Comparison of ENCODE assay signal across 24 cellular contexts in the genomic region with DNA sequence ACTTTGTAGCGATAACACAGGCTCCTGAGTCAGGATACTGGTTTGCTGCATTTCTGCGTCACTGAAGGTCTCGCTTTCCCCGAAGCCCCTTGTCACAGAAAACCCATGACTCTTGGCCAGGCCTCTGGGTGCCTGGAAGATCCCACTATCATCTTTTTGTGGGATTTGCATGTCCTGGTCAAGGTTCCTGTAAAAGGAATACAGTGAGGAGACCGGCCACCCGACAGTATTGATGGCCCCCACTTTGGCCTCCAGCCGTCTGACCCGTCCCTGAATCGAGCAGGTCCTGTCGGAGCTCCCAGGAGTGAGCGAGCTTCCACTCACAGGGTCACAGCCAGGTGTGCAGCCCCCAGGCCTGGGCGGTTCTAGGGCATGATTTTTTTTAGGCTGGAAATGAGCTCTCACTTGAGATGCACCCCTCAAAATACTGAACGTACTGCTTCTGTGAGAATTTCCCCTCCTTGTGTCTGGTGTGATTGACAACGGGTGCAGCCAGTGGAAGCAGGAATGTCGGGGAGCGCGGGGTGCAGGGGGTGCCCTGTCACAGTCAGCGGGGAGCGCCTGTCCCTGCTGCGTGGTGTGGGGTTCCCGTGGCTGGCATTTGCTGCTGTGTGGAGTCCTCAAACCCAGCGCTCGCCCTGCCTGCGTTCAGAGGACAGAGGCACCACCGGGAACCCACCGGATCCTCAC.
DNase-seq lines count a peak whose midpoint lies in the region; ATAC-seq lines count a peak whose summit lies in the region.
"Had no signal": no experiment of that assay in that cellular context is flagged by ENCODE, and none has a peak within 500 bp of the region (broad histone marks: within the 10 kb centered on the region; RNA-seq: fewer than 3 reads in every experiment).

No MANE protein-coding gene starts in this region.

- no peaks in the 10 kb centered on the region for H3K9me3 Mint-ChIP-seq in CD4-positive, CD25-positive, alpha-beta regulatory T cell
- H3K9me3 Mint-ChIP-seq in stimulated activated naive B cell treated with anti-CD40 and anti-IgM and Interleukin-4, amounts not matched to agents 10 μg/mL and 1 μg/mL and 100 μg/mL, for 72 hours = no peaks in the 10 kb centered on the region
- H3K9me3 Mint-ChIP-seq: activated T-cell treated with anti-CD3 and anti-CD28 coated beads, Interleukin-2, amount 50 U/mL, for 4 hours; dendritic cell treated with granulocyte-macrophage colony-stimulating factor and Interleukin-4, amounts not matched to agents 40 ng/mL and 50 ng/mL, for 4 days; neural crest cell had no signal

- H3K36me3 Mint-ChIP-seq in CD4-positive, CD25-positive, alpha-beta regulatory T cell = peaks cover 27% of the 10 kb centered on the region
- peaks cover 3% of the 10 kb centered on the region for H3K36me3 Mint-ChIP-seq in T-helper 17 cell (ENCODE audit: low read depth)
- peaks cover 52 to 69% of the 10 kb centered on the region in 2 donors for H3K36me3 Mint-ChIP-seq in stimulated activated naive B cell treated with anti-CD40 and anti-IgM and Interleukin-4, amounts not matched to agents 10 μg/mL and 1 μg/mL and 100 μg/mL, for 72 hours

- peaks cover 16% of the 10 kb centered on the region for H3K36me3 ChIP-seq in CD4-positive, CD25-positive, alpha-beta regulatory T cell (ENCODE audit: control insufficient read depth, insufficient read depth, low read length)
- H3K36me3 ChIP-seq in H7 (replicated peaks; ENCODE audit: control insufficient read depth, insufficient read depth, low read length) = peaks cover 16% of the 10 kb centered on the region
- H3K36me3 ChIP-seq in iPS-15b (ENCODE audit: control insufficient read depth, insufficient read depth, low read length) = peaks cover 71% of the 10 kb centered on the region

- DNase-seq in CD4-positive, CD25-positive, alpha-beta regulatory T cell = no peak
- DNase-seq in H7 = peak; percentile 74
- no peak for DNase-seq in T-helper 17 cell
- DNase-seq in 8988T = no peak
- no peak for DNase-seq in stimulated activated naive B cell treated with anti-CD40 and anti-IgM and Interleukin-4, amounts not matched to agents 10 μg/mL and 1 μg/mL and 100 μg/mL, for 72 hours
- no peak for DNase-seq in NOMO-1 treated with dmso at 0.1 percent for 144 hours (lab: John Stamatoyannopoulos, UW; ENCODE audit: unreplicated experiment)
- DNase-seq: activated CD4-positive, CD25-positive, alpha-beta regulatory T cell; DMS 273 treated with DMSO at 0.1 percent for 48 hours; Karpas-422; NCI-H1092; NCI-H1930; NCI-H226; PC-9; stimulated activated naive CD4-positive, alpha-beta T cell; testis had no signal

- peaks cover 16% of the 10 kb centered on the region for H3K4me1 ChIP-seq in CD4-positive, CD25-positive, alpha-beta regulatory T cell (ENCODE audit: control insufficient read depth, insufficient read depth, low read length, poor library complexity, severe bottlenecking)
- H3K4me1 ChIP-seq in iPS-15b (ENCODE audit: control insufficient read depth, insufficient read depth, low read length) = peaks cover 8% of the 10 kb centered on the region
- H3K4me1 ChIP-seq: testis had no signal

- no peaks in the 10 kb centered on the region for H3K9me3 ChIP-seq in CD4-positive, CD25-positive, alpha-beta regulatory T cell (ENCODE audit: control insufficient read depth in 2 of 2, low read length in 2 of 2)
- no peaks in the 10 kb centered on the region for H3K9me3 ChIP-seq in T-helper 17 cell (ENCODE audit: control insufficient read depth, low read length, poor library complexity, severe bottlenecking)
- no peaks in the 10 kb centered on the region for H3K9me3 ChIP-seq in iPS-15b (ENCODE audit: control insufficient read depth, insufficient read depth, low read length)
- H3K9me3 ChIP-seq: testis had no signal

- no peaks in the 10 kb centered on the region for H3K27me3 Mint-ChIP-seq in CD4-positive, CD25-positive, alpha-beta regulatory T cell
- H3K27me3 Mint-ChIP-seq in T-helper 17 cell = no peaks in the 10 kb centered on the region
- H3K27me3 Mint-ChIP-seq in stimulated activated naive B cell treated with anti-CD40 and anti-IgM and Interleukin-4, amounts not matched to agents 10 μg/mL and 1 μg/mL and 100 μg/mL, for 72 hours = no peaks in the 10 kb centered on the region
- H3K27me3 Mint-ChIP-seq: dendritic cell treated with granulocyte-macrophage colony-stimulating factor and Interleukin-4, amounts not matched to agents 40 ng/mL and 50 ng/mL, for 4 days; progenitor cell of endocrine pancreas had no signal

- peak overlapping the region; percentile 41 for H3K27ac ChIP-seq in CD4-positive, CD25-positive, alpha-beta regulatory T cell (ENCODE audit: insufficient read depth, low read length, poor library complexity, severe bottlenecking)
- H3K27ac ChIP-seq: PC-9, testis had no signal

- H3K27me3 ChIP-seq in CD4-positive, CD25-positive, alpha-beta regulatory T cell (ENCODE audit: control insufficient read depth, insufficient read depth, low read length) = no peaks in the 10 kb centered on the region
- H3K27me3 ChIP-seq in H7 (ENCODE audit: control insufficient read depth, insufficient read depth, low read length) (no peaks in the 10 kb centered on the region), iPS-15b (ENCODE audit: control insufficient read depth, insufficient read depth, low read length) (no peaks in the 10 kb centered on the region)
- H3K27me3 ChIP-seq: testis had no signal

- no peak for ATAC-seq in CD4-positive, CD25-positive, alpha-beta regulatory T cell (ENCODE audit: low read depth in 2 of 2)
- ATAC-seq in T-helper 17 cell (no peak), GM18861 (IDR thresholded peaks at IDR 0.05; ENCODE audit: unreplicated experiment) (no peak)
- ATAC-seq in stimulated activated naive B cell treated with anti-CD40 and anti-IgM and Interleukin-4, amounts not matched to agents 10 μg/mL and 1 μg/mL and 100 μg/mL, for 72 hours (replicated peaks) = no peak
- ATAC-seq: HCT116 had no signal

- H3K4me3 Mint-ChIP-seq in CD4-positive, CD25-positive, alpha-beta regulatory T cell = peak overlapping the region in 2 of 4 donors; percentile 33 to 63
- H3K4me3 Mint-ChIP-seq in T-helper 17 cell = peak overlapping the region; percentile 82
- H3K4me3 Mint-ChIP-seq in stimulated activated naive B cell treated with anti-CD40 and anti-IgM and Interleukin-4, amounts not matched to agents 10 μg/mL and 1 μg/mL and 100 μg/mL, for 72 hours = no peak overlapping the region
- H3K4me3 Mint-ChIP-seq: CD14-positive monocyte; dendritic cell treated with granulocyte-macrophage colony-stimulating factor and Interleukin-4, amounts not matched to agents 40 ng/mL and 50 ng/mL, for 4 days; neural crest cell had no signal

- peak overlapping the region in 1 of 3 donors; percentile 11 for H3K27ac Mint-ChIP-seq in CD4-positive, CD25-positive, alpha-beta regulatory T cell
- peak overlapping the region; percentile 92 for H3K27ac Mint-ChIP-seq in T-helper 17 cell
- no peak overlapping the region for H3K27ac Mint-ChIP-seq in stimulated activated naive B cell treated with anti-CD40 and anti-IgM and Interleukin-4, amounts not matched to agents 10 μg/mL and 1 μg/mL and 100 μg/mL, for 72 hours
- H3K27ac Mint-ChIP-seq: dendritic cell treated with granulocyte-macrophage colony-stimulating factor and Interleukin-4, amounts not matched to agents 40 ng/mL and 50 ng/mL, for 4 days; progenitor cell of endocrine pancreas had no signal

- peak overlapping the region; percentile 39 for H3K9ac ChIP-seq in iPS-15b (ENCODE audit: low read depth, low read length)

- H3K4me1 Mint-ChIP-seq in CD4-positive, CD25-positive, alpha-beta regulatory T cell = peaks cover 2 to 15% (median 7%) of the 10 kb centered on the region in 4 donors
- H3K4me1 Mint-ChIP-seq in T-helper 17 cell = peaks cover 16% of the 10 kb centered on the region
- peaks cover 0 to 4% of the 10 kb centered on the region in 2 donors for H3K4me1 Mint-ChIP-seq in stimulated activated naive B cell treated with anti-CD40 and anti-IgM and Interleukin-4, amounts not matched to agents 10 μg/mL and 1 μg/mL and 100 μg/mL, for 72 hours
- H3K4me1 Mint-ChIP-seq: CD14-positive monocyte had no signal

- peak overlapping the region; percentile 56 for H3K4me3 ChIP-seq in CD4-positive, CD25-positive, alpha-beta regulatory T cell (ENCODE audit: low read depth, low read length)
- H3K4me3 ChIP-seq in H7 (ENCODE audit: insufficient read depth, low read depth, low read length) = no peak overlapping the region
- H3K4me3 ChIP-seq in iPS-15b (ENCODE audit: low read depth, low read length) = no peak overlapping the region
- H3K4me3 ChIP-seq: lung, PC-9, testis had no signal
